Comparison of ENCODE assay signal across 20 cellular contexts in genomic region chr5:15937708-15938107, GRCh38.
DNase-seq lines count a peak whose midpoint lies in the region; ATAC-seq and TF ChIP-seq lines count a peak whose summit lies in the region.
"Had no signal": no experiment of that assay in that cellular context is flagged by ENCODE, and none has a peak within 500 bp of the region (broad histone marks: within the 10 kb centered on the region; RNA-seq: fewer than 3 reads in every experiment).

No MANE protein-coding gene starts in this region.

- H3K4me3 ChIP-seq in IMR-90 (ENCODE audit: insufficient read depth, low read depth, low read length), result no peak overlapping the region
- no peak overlapping the region for H3K4me3 ChIP-seq in neural progenitor cell
- H3K4me3 ChIP-seq: GM12878 had no signal

- DNase-seq in HFFc6, result no peak
- DNase-seq in IMR-90, result no peak
- DNase-seq in endothelial cell (ENCODE audit: low spot score), result no peak
- no peak for DNase-seq in neural progenitor cell (ENCODE audit: low spot score)
- no peak for DNase-seq in NCI-H524 treated with DMSO at 0.1 percent for 48 hours (lab: John Stamatoyannopoulos, UW)
- DNase-seq in osteocyte (ENCODE audit: extremely low spot score, unreplicated experiment), result no peak
- DNase-seq: ACHN; BE2C; C1 segment of cervical spinal cord; CD4-positive, CD25-positive, alpha-beta regulatory T cell; CD8-positive, alpha-beta memory T cell; COR-L47; DMS 273 treated with DMSO at 0.1 percent for 48 hours; DMS53; DND-41; EL; H9 had no signal

- WGBS in IMR-90 (ENCODE audit: extremely low coverage in 2 of 2, insufficient read length in 1 of 2), 2 experiments, result no CpG with 5 or more reads among the region's 1 CpG

- H3K9me3 ChIP-seq in IMR-90 (ENCODE audit: control insufficient read depth, insufficient read depth, low read length) (no peaks in the 10 kb centered on the region), neural progenitor cell (ENCODE audit: low read depth) (no peaks in the 10 kb centered on the region)
- H3K9me3 ChIP-seq: BE2C had no signal

- no peak overlapping the region for H2BK5ac ChIP-seq in IMR-90 (ENCODE audit: low read depth, low read length, poor library complexity, severe bottlenecking)

- no peak overlapping the region for H4K5ac ChIP-seq in IMR-90 (ENCODE audit: low read depth, low read length)

- H3K9ac ChIP-seq in IMR-90 (ENCODE audit: low read depth, low read length) (no peak overlapping the region), neural progenitor cell (no peak overlapping the region)

- H4K20me1 ChIP-seq in IMR-90 (ENCODE audit: insufficient read depth, low read length) (no peaks in the 10 kb centered on the region), neural progenitor cell (ENCODE audit: low read depth) (no peaks in the 10 kb centered on the region)

- H2AK5ac ChIP-seq in IMR-90 (ENCODE audit: low read depth, low read length), result no peak overlapping the region

- H3K4me1 Mint-ChIP-seq in HFFc6 (ENCODE audit: low read depth) (peaks cover 36% of the 10 kb centered on the region), endothelial cell (ENCODE audit: unreplicated experiment) (peaks cover 38% of the 10 kb centered on the region), neural progenitor cell (peaks cover 7% of the 10 kb centered on the region), osteocyte (ENCODE audit: unreplicated experiment) (no peaks in the 10 kb centered on the region)
- H3K4me1 Mint-ChIP-seq: CD4-positive, CD25-positive, alpha-beta regulatory T cell; CD8-positive, alpha-beta memory T cell had no signal

- H2AFZ ChIP-seq in IMR-90 (replicated peaks; ENCODE audit: low read length, poor library complexity) (no peak overlapping the region), neural progenitor cell (replicated peaks) (no peak overlapping the region)

- H3K27me3 Mint-ChIP-seq in HFFc6 (ENCODE audit: insufficient read depth), result peaks cover 4% of the 10 kb centered on the region; the same call in 1 of the 2 replicates
- peaks cover 10% of the 10 kb centered on the region for H3K27me3 Mint-ChIP-seq in endothelial cell (ENCODE audit: unreplicated experiment)
- peaks cover 3% of the 10 kb centered on the region for H3K27me3 Mint-ChIP-seq in neural progenitor cell (ENCODE audit: insufficient read depth, low read depth)
- no peaks in the 10 kb centered on the region for H3K27me3 Mint-ChIP-seq in osteocyte (ENCODE audit: unreplicated experiment)
- H3K27me3 Mint-ChIP-seq: CD4-positive, CD25-positive, alpha-beta regulatory T cell; CD8-positive, alpha-beta memory T cell had no signal

- H2AK9ac ChIP-seq in IMR-90 (replicated peaks; ENCODE audit: low read depth, low read length, poor library complexity), result no peak overlapping the region

- H3K18ac ChIP-seq in IMR-90 (ENCODE audit: low read depth, low read length), result peak overlapping the region; percentile 3; the same call in 1 of the 2 replicates

- no peaks in the 10 kb centered on the region for H3K9me3 Mint-ChIP-seq in HFFc6
- no peaks in the 10 kb centered on the region for H3K9me3 Mint-ChIP-seq in endothelial cell (ENCODE audit: unreplicated experiment)
- no peaks in the 10 kb centered on the region for H3K9me3 Mint-ChIP-seq in neural progenitor cell
- H3K9me3 Mint-ChIP-seq in osteocyte (ENCODE audit: unreplicated experiment), result no peaks in the 10 kb centered on the region
- H3K9me3 Mint-ChIP-seq: H9 had no signal

- TF ChIP-seq RAD21 in IMR-90 (IDR thresholded peaks at IDR 0.05; ENCODE audit: low read length), result no peak

- no TSS peak for BruUV-seq in IMR-90 (replicated peaks; lab: Mats Ljungman, UMichigan)

- intact Hi-C loops in IMR-90 (cut with micrococcal nuclease), result no loop called here

- H3K4me3 Mint-ChIP-seq in HFFc6 (peak overlapping the region; percentile 17; the same call in 1 of the 2 replicates), endothelial cell (ENCODE audit: unreplicated experiment) (peak overlapping the region; percentile 5), neural progenitor cell (no peak overlapping the region), osteocyte (ENCODE audit: unreplicated experiment) (no peak overlapping the region)
- H3K4me3 Mint-ChIP-seq: CD4-positive, CD25-positive, alpha-beta regulatory T cell; CD8-positive, alpha-beta memory T cell; H9 had no signal

- H3K4ac ChIP-seq in IMR-90 (ENCODE audit: low read depth, low read length), result no peak overlapping the region

- TF ChIP-seq POLR2A in IMR-90 (IDR thresholded peaks at IDR 0.05; ENCODE audit: low read depth, low read length), result no peak

- H3K36me3 ChIP-seq in IMR-90 (ENCODE audit: control insufficient read depth, insufficient read depth, low read length) (peaks cover 8% of the 10 kb centered on the region), neural progenitor cell (peaks cover 4% of the 10 kb centered on the region)
- H3K36me3 ChIP-seq: BE2C had no signal

- H3K79me1 ChIP-seq in IMR-90 (ENCODE audit: low read depth in 1 of 2, low read length in 2 of 2), result 0 out of 4 replicates have a peak, but pooled peaks cover 0 to 3% of the 10 kb centered on the region in 2 experiments

- CTCF ChIA-PET in IMR-90 (lab: Yijun Ruan, JAX), result no interaction called here

- H3K27ac Mint-ChIP-seq in HFFc6 (no peak overlapping the region), endothelial cell (ENCODE audit: unreplicated experiment) (peak overlapping the region; percentile 14), neural progenitor cell (peak overlapping the region; percentile 25), osteocyte (ENCODE audit: unreplicated experiment) (no peak overlapping the region)
- H3K27ac Mint-ChIP-seq: CD4-positive, CD25-positive, alpha-beta regulatory T cell had no signal

- no peaks in the 10 kb centered on the region for H3K79me2 ChIP-seq in neural progenitor cell (ENCODE audit: low read depth)

- H4K8ac ChIP-seq in IMR-90 (ENCODE audit: low read depth in 2 of 2, low read length in 2 of 2), result no peak overlapping the region

- H2BK120ac ChIP-seq in IMR-90 (ENCODE audit: low read depth, low read length), result no peak overlapping the region

- H4K91ac ChIP-seq in IMR-90 (ENCODE audit: insufficient read depth, low read depth, low read length), result no peak overlapping the region

- H3K23ac ChIP-seq in IMR-90 (ENCODE audit: low read depth, low read length), result no peak overlapping the region

- ATAC-seq in IMR-90 (ENCODE audit: low read depth) (no peak), HG03442 (IDR thresholded peaks at IDR 0.05; ENCODE audit: unreplicated experiment) (no peak)
- ATAC-seq: GM12878 had no signal

- H3K27me3 ChIP-seq in IMR-90 (ENCODE audit: control insufficient read depth, insufficient read depth, low read length), result no peaks in the 10 kb centered on the region
- H3K27me3 ChIP-seq in neural progenitor cell, result no peaks in the 10 kb centered on the region
- H3K27me3 ChIP-seq: BE2C had no signal

- POLR2A ChIA-PET in IMR-90 (lab: Charles Lee; ENCODE audit: unreplicated experiment), result no interaction called here

- H2BK15ac ChIP-seq in IMR-90 (ENCODE audit: low read depth, low read length), result no peak overlapping the region

- H3K56ac ChIP-seq in IMR-90 (ENCODE audit: extremely low read depth, insufficient read depth, low read length), result no peak overlapping the region

- no peak overlapping the region; the same call in 1 of the 2 replicates for H2BK20ac ChIP-seq in IMR-90 (ENCODE audit: low read depth, low read length)

- H3K4me2 ChIP-seq in IMR-90 (ENCODE audit: low read depth, low read length), result no peak overlapping the region
- H3K4me2 ChIP-seq in neural progenitor cell, result no peak overlapping the region

- no peak overlapping the region for H3K14ac ChIP-seq in IMR-90 (replicated peaks; ENCODE audit: low read depth, low read length)

- H3K4me1 ChIP-seq in IMR-90 (ENCODE audit: control insufficient read depth, insufficient read depth, low read length), result peaks cover 16% of the 10 kb centered on the region
- H3K4me1 ChIP-seq in neural progenitor cell, result peaks cover 20% of the 10 kb centered on the region
- H3K4me1 ChIP-seq: BE2C had no signal

- H3F3A ChIP-seq in neural progenitor cell (ENCODE audit: low read depth), result peaks cover 13% of the 10 kb centered on the region

- H3K27ac ChIP-seq in IMR-90 (ENCODE audit: insufficient read depth, low read length) (no peak overlapping the region), neural progenitor cell (no peak overlapping the region)
- H3K27ac ChIP-seq: HL-60 had no signal

- H3K36me3 Mint-ChIP-seq in HFFc6 (ENCODE audit: low read depth) (peaks cover 36% of the 10 kb centered on the region), endothelial cell (ENCODE audit: low read depth, unreplicated experiment) (peaks cover 52% of the 10 kb centered on the region), neural progenitor cell (peaks cover 42% of the 10 kb centered on the region), osteocyte (ENCODE audit: unreplicated experiment) (peaks cover 54% of the 10 kb centered on the region)
- H3K36me3 Mint-ChIP-seq: CD4-positive, CD25-positive, alpha-beta regulatory T cell; CD8-positive, alpha-beta memory T cell had no signal

- in situ Hi-C loops in IMR-90 (cut with MboI; ENCODE audit: low sequenced_read_pairs), result no loop called here

- no peaks in the 10 kb centered on the region for H3K9me1 ChIP-seq in IMR-90 (ENCODE audit: insufficient read depth, low read length)

- TF ChIP-seq CTCF in HFFc6 (IDR thresholded peaks at IDR 0.05), result no peak
- TF ChIP-seq CTCF in IMR-90 (conservative IDR thresholded peaks at IDR 0.05; ENCODE audit: low read depth, low read length), result no peak
- TF ChIP-seq CTCF in endothelial cell (IDR thresholded peaks at IDR 0.05; ENCODE audit: unreplicated experiment), result no peak
- no peak for TF ChIP-seq CTCF in neural progenitor cell (IDR thresholded peaks at IDR 0.05)
- TF ChIP-seq CTCF in osteocyte (IDR thresholded peaks at IDR 0.05), result no peak

- dilution Hi-C loops in IMR-90 (cut with HindIII; ENCODE audit: low sequenced_read_pairs, unreplicated experiment), result no loop called here

TF ChIP-seq in IMR-90, 13 proteins besides CTCF, POLR2A, EP300 and RAD21 (continues in another document):
- no peak for TF ChIP-seq MAZ (IDR thresholded peaks at IDR 0.05; ENCODE audit: borderline replicate concordance, low read depth, low read length)
- TF ChIP-seq, protein P1, sequence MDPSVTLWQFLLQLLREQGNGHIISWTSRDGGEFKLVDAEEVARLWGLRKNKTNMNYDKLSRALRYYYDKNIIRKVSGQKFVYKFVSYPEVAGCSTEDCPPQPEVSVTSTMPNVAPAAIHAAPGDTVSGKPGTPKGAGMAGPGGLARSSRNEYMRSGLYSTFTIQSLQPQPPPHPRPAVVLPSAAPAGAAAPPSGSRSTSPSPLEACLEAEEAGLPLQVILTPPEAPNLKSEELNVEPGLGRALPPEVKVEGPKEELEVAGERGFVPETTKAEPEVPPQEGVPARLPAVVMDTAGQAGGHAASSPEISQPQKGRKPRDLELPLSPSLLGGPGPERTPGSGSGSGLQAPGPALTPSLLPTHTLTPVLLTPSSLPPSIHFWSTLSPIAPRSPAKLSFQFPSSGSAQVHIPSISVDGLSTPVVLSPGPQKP (IDR thresholded peaks at IDR 0.05; ENCODE audit: borderline replicate concordance, low read depth, low read length), result no peak

Comparison
In these comparisons a context has a peak if more than half of its experiments do, and no peak if none do; other contexts are left out.
1. H3K27ac Mint-ChIP-seq: peak in endothelial cell (single experiment) and neural progenitor cell (single experiment); none in HFFc6 (single experiment) and osteocyte (single experiment).
2. H3K4me3 Mint-ChIP-seq: peak in HFFc6 (single experiment) and endothelial cell (single experiment); none in neural progenitor cell (single experiment) and osteocyte (single experiment).